ENCODE assay signal across 27 cellular contexts in the genomic region with DNA sequence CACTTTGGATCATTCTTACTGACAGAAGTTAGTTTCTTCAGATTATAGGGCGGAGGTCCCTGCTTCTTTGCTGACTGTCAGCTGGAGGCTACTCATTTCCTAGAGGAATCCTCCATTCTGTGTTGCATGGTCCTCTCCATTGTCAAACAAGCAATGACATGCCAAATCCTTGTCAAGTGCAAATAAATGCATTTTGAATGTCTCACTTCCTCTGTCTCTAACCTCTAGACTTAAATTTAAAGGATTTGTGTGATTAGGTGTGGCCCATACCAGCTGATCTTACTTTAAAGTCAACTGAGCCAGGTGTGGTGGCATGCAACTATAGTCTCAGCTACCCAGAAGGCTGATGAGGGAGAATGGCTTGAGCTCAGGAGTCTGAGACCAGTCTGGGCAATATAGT.
DNase-seq lines count a peak whose midpoint lies in the region; ATAC-seq, FAIRE-seq and TF ChIP-seq lines count a peak whose summit lies in the region.
"Had no signal": no experiment of that assay in that cellular context is flagged by ENCODE, and none has a peak within 500 bp of the region (broad histone marks: within the 10 kb centered on the region; RNA-seq: fewer than 3 reads in every experiment).

No MANE protein-coding gene starts in this region.

- H3K4me1 Mint-ChIP-seq in endodermal cell: no peaks in the 10 kb centered on the region
- H3K4me1 Mint-ChIP-seq: CD14-positive monocyte; CD8-positive, alpha-beta memory T cell had no signal

- intact Hi-C loops in PC-3 (cut with micrococcal nuclease): loop anchor here (1.0 to 10.0 kb wide), 3 partner anchors 30 to 194 kb away; no protein-coding TSS in a partner anchor

- H3K9ac ChIP-seq in PC-3 (ENCODE audit: low read length) (no peak overlapping the region), endodermal cell (ENCODE audit: extremely low read depth, low read length, poor library complexity, severe bottlenecking) (no peak overlapping the region)
- H3K9ac ChIP-seq: BLaER1 treated with 17β-estradiol and CSF1 and Interleukin-3, amounts not matched to agents 10 nM and 100 nM had no signal

- H3K4me3 ChIP-seq in PC-3 (ENCODE audit: low read length) (no peak overlapping the region), bronchial epithelial cell (ENCODE audit: low read depth, low read length) (no peak overlapping the region), endodermal cell (ENCODE audit: low read length) (no peak overlapping the region)
- H3K4me3 ChIP-seq: A549; BLaER1 treated with 17β-estradiol and CSF1 and Interleukin-3, amounts not matched to agents 10 nM and 100 nM; GM12878; HAP-1 had no signal

- CTCF ChIA-PET in PC-3 (lab: Charles Lee): interaction anchor here (0.9 kb wide), 1 partner anchor 205 kb away, joined by 3 read pairs; no protein-coding TSS in a partner anchor

- peak overlapping the region; percentile 31 for H3K27ac ChIP-seq in PC-3 (ENCODE audit: low read length)
- peak overlapping the region; percentile 72 for H3K27ac ChIP-seq in epithelial cell of prostate
- no peak overlapping the region for H3K27ac ChIP-seq in endodermal cell (ENCODE audit: low read depth, low read length)
- H3K27ac ChIP-seq: A549; BLaER1 treated with 17β-estradiol and CSF1 and Interleukin-3, amounts not matched to agents 10 nM and 100 nM had no signal

- H3K9me3 Mint-ChIP-seq in endodermal cell: peaks cover 48% of the 10 kb centered on the region

- H3K4me2 ChIP-seq in PC-3 (ENCODE audit: low read length): peak overlapping the region; percentile 3
- H3K4me2 ChIP-seq: A549; BLaER1 treated with 17β-estradiol and CSF1 and Interleukin-3, amounts not matched to agents 10 nM and 100 nM had no signal

- peaks cover 4% of the 10 kb centered on the region for H3K36me3 Mint-ChIP-seq in endodermal cell (ENCODE audit: low read depth)
- H3K36me3 Mint-ChIP-seq: CD14-positive monocyte; CD8-positive, alpha-beta memory T cell had no signal

- H3K27me3 ChIP-seq in PC-3 (ENCODE audit: low read length): no peaks in the 10 kb centered on the region
- H3K27me3 ChIP-seq in bronchial epithelial cell (ENCODE audit: control insufficient read depth, insufficient read depth, low read length): no peaks in the 10 kb centered on the region
- no peaks in the 10 kb centered on the region for H3K27me3 ChIP-seq in endodermal cell (ENCODE audit: control insufficient read depth, insufficient read depth, low read length, poor library complexity, severe bottlenecking)
- H3K27me3 ChIP-seq: BE2C; BLaER1 treated with 17β-estradiol and CSF1 and Interleukin-3, amounts not matched to agents 10 nM and 100 nM had no signal

- H3K27me3 Mint-ChIP-seq in endodermal cell (ENCODE audit: insufficient read depth): no peaks in the 10 kb centered on the region
- H3K27me3 Mint-ChIP-seq: CD4-positive, alpha-beta T cell; CD8-positive, alpha-beta memory T cell had no signal

- no peak overlapping the region for H2AFZ ChIP-seq in PC-3 (ENCODE audit: low read length)

- peak; percentile 96 for ATAC-seq in PC-3
- no peak for ATAC-seq in GM18867 (IDR thresholded peaks at IDR 0.05; ENCODE audit: unreplicated experiment)
- ATAC-seq: A549, GM12878 had no signal

- H3F3A ChIP-seq in PC-3 (ENCODE audit: low read length, unreplicated experiment): no peaks in the 10 kb centered on the region

- H3K4me3 Mint-ChIP-seq in endodermal cell: no peak overlapping the region
- H3K4me3 Mint-ChIP-seq: CD14-positive monocyte; CD4-positive, alpha-beta T cell; CD8-positive, alpha-beta memory T cell; HFFc6 had no signal

- TF ChIP-seq CTCF in PC-3 (conservative IDR thresholded peaks at IDR 0.05; ENCODE audit: low read depth, low read length) (no peak), bronchial epithelial cell (IDR thresholded peaks at IDR 0.05; ENCODE audit: insufficient read depth, low read length, severe bottlenecking) (no peak), endodermal cell (conservative IDR thresholded peaks at IDR 0.05) (no peak)

- POLR2A ChIA-PET in PC-3 (lab: Charles Lee; ENCODE audit: unreplicated experiment): no interaction called here

- peak; percentile 37 for DNase-seq in HPDE6-E6E7 (ENCODE audit: extremely low spot score)
- DNase-seq in PC-3: peak; percentile 88
- DNase-seq in bronchial epithelial cell (ENCODE audit: low read depth): peak; percentile 96
- peak; percentile 41 for DNase-seq in epithelial cell of prostate (ENCODE audit: low read depth, low spot score)
- DNase-seq in endodermal cell: no peak
- no peak for DNase-seq in nucleus accumbens (lab: John Stamatoyannopoulos, UW)
- DNase-seq: 8988T; ACHN; AML-193; BE2C; CD4-positive, alpha-beta T cell; CD8-positive, alpha-beta memory T cell; DMS 273 treated with DMSO at 0.1 percent for 48 hours; DMS79; EL; GDM1; GOT3; HFFc6 had no signal

- no peaks in the 10 kb centered on the region for H3K79me2 ChIP-seq in PC-3 (ENCODE audit: low read length)

- H4K20me1 ChIP-seq in PC-3 (ENCODE audit: low read length): no peaks in the 10 kb centered on the region
- H4K20me1 ChIP-seq: BLaER1 treated with 17β-estradiol and CSF1 and Interleukin-3, amounts not matched to agents 10 nM and 100 nM had no signal

- H3K36me3 ChIP-seq in PC-3 (ENCODE audit: low read depth, low read length) (no peaks in the 10 kb centered on the region), bronchial epithelial cell (ENCODE audit: control insufficient read depth, insufficient read depth, low read length) (no peaks in the 10 kb centered on the region), endodermal cell (ENCODE audit: control insufficient read depth, insufficient read depth, low read length) (no peaks in the 10 kb centered on the region)
- H3K36me3 ChIP-seq: BE2C; BLaER1 treated with 17β-estradiol and CSF1 and Interleukin-3, amounts not matched to agents 10 nM and 100 nM; HAP-1 had no signal

- H3K27ac Mint-ChIP-seq in endodermal cell: no peak overlapping the region
- H3K27ac Mint-ChIP-seq: CD14-positive monocyte; CD4-positive, alpha-beta T cell; CD8-positive, alpha-beta memory T cell; HFFc6 had no signal

- H3K4me1 ChIP-seq in PC-3 (ENCODE audit: insufficient read depth, low read length) (peaks cover 25% of the 10 kb centered on the region), endodermal cell (ENCODE audit: control insufficient read depth, insufficient read depth, low read length) (no peaks in the 10 kb centered on the region)
- H3K4me1 ChIP-seq: A549; BE2C; BLaER1 treated with 17β-estradiol and CSF1 and Interleukin-3, amounts not matched to agents 10 nM and 100 nM; HAP-1 had no signal

- 89 to 98% methylated on average over 1 of the region's 1 CpG for WGBS in endodermal cell (ENCODE audit: insufficient coverage in 1 of 2, insufficient read length in 1 of 2), 2 experiments

- BruUV-seq in PC-3 (replicated peaks; lab: Mats Ljungman, UMichigan): no TSS peak

- no peak for FAIRE-seq in bronchial epithelial cell (lab: Jason Lieb, UNC)
- FAIRE-seq: A549, D721Med, GM12878, GM18507, H54 had no signal

- H3K9me3 ChIP-seq in PC-3 (ENCODE audit: low read length) (no peaks in the 10 kb centered on the region), endodermal cell (ENCODE audit: control insufficient read depth, low read length) (peaks cover 46% of the 10 kb centered on the region)
- H3K9me3 ChIP-seq: A549, BE2C, HAP-1 had no signal

- H3K9me2 ChIP-seq in PC-3 (replicated peaks; ENCODE audit: low read length): no peaks in the 10 kb centered on the region

Comparison
In these comparisons a context has a peak if more than half of its experiments do, and no peak if none do; other contexts are left out.
1. DNase-seq: peak in HPDE6-E6E7 (single experiment), PC-3 (single experiment), bronchial epithelial cell (single experiment) and epithelial cell of prostate (single experiment); none in endodermal cell (single experiment) and nucleus accumbens (0 of 56).